11 cellular contexts compared by ENCODE assay signal in genomic region chr6:33623895-33624381, GRCh38. TPM values are rescaled to one million over a fixed set of nuclear protein-coding genes. Genes with fewer than 3 reads are reported as not detected.
A peak's percentile ranks its signal among the peaks of the same experiment; 100 is the strongest.
DNase-seq lines count a peak whose midpoint lies in the region; ATAC-seq and TF ChIP-seq lines count a peak whose summit lies in the region.
"Had no signal": no experiment of that assay in that cellular context is flagged by ENCODE, and none has a peak within 500 bp of the region (broad histone marks: within the 10 kb centered on the region; RNA-seq: fewer than 3 reads in every experiment).

No MANE protein-coding gene starts in this region.

- H3K27me3 Mint-ChIP-seq in CD4-positive, alpha-beta T cell: no peaks in the 10 kb centered on the region
- H3K27me3 Mint-ChIP-seq in H9 (ENCODE audit: low read depth): peaks cover 14% of the 10 kb centered on the region
- H3K27me3 Mint-ChIP-seq in activated T-helper 2 cell treated with anti-CD3 and anti-CD28 coated beads, Interferon-gamma antibody, Interleukin-2, Interleukin-4, amounts not matched to agents 10 μg/mL and 5 μg/mL and 100 μg/mL, durations not matched to agents 14 hours and 24 hours and 36 hours (ENCODE audit: low read depth): no peaks in the 10 kb centered on the region

- H3K18ac ChIP-seq in H9 (ENCODE audit: insufficient read length, low read depth, low read length): no peak overlapping the region

- H3K27me3 ChIP-seq in CD4-positive, alpha-beta T cell (ENCODE audit: control insufficient read depth, insufficient read depth, low read length): no peaks in the 10 kb centered on the region
- H3K27me3 ChIP-seq in H9 (ENCODE audit: insufficient read depth, low read length) (no peaks in the 10 kb centered on the region), mucosa of stomach (ENCODE audit: control insufficient read depth, insufficient read depth, low read length) (no peaks in the 10 kb centered on the region)

- H4K20me1 ChIP-seq in H9 (ENCODE audit: control insufficient read depth, insufficient read depth, insufficient read length): no peaks in the 10 kb centered on the region

- H2BK5ac ChIP-seq in H9 (ENCODE audit: insufficient read length, low read length): no peak overlapping the region

- H3K9ac ChIP-seq in H9 (ENCODE audit: extremely low read depth, insufficient read length, low read length) (no peak overlapping the region), mucosa of stomach (ENCODE audit: low read length) (peak overlapping the region; percentile 99)

- DNase-seq in CD4-positive, alpha-beta T cell: no peak
- DNase-seq in H9: no peak
- no peak for DNase-seq in activated T-helper 2 cell treated with anti-CD3 and anti-CD28 coated beads, Interferon-gamma antibody, Interleukin-2, Interleukin-4, amounts not matched to agents 10 μg/mL and 5 μg/mL and 100 μg/mL, durations not matched to agents 14 hours and 24 hours and 36 hours (ENCODE audit: low spot score)
- DNase-seq in NCI-H510A treated with DMSO at 0.1 percent for 48 hours (lab: John Stamatoyannopoulos, UW): no peak
- DNase-seq in sciatic nerve (ENCODE audit: low spot score): no peak
- DNase-seq in ACHN: no peak
- no peak for DNase-seq in Kasumi-1 (lab: John Stamatoyannopoulos, UW)
- DNase-seq: MM.1S; stimulated activated CD4-positive, alpha-beta T cell treated with anti-CD3 and anti-CD28 coated beads, Interleukin-4, amount 100 ng/mL, for 4 hours; trophoblast cell had no signal

- H3K23ac ChIP-seq in H9 (ENCODE audit: insufficient read length, low read depth, low read length): no peak overlapping the region

- no peak overlapping the region for H3K56ac ChIP-seq in H9 (ENCODE audit: insufficient read length, low read depth, low read length)

- no peaks in the 10 kb centered on the region for H3K36me3 ChIP-seq in mucosa of stomach (ENCODE audit: control insufficient read depth, insufficient read depth, low read length)

- H2BK20ac ChIP-seq in H9 (ENCODE audit: low read depth, low read length, poor library complexity, severe bottlenecking): no peak overlapping the region

- no peak overlapping the region for H3K4me2 ChIP-seq in H9 (ENCODE audit: insufficient read depth, insufficient read length, low read length)

- H2BK120ac ChIP-seq in H9 (ENCODE audit: low read depth, low read length, poor library complexity, severe bottlenecking): no peak overlapping the region

- H2AK5ac ChIP-seq in H9 (ENCODE audit: insufficient read length, low read length): no peak overlapping the region

- H3K4ac ChIP-seq in H9 (ENCODE audit: low read depth, low read length): no peak overlapping the region

- no peak for TF ChIP-seq CTCF in CD4-positive, alpha-beta T cell (IDR thresholded peaks at IDR 0.05)
- no peak for TF ChIP-seq CTCF in H9 (conservative IDR thresholded peaks at IDR 0.05)

- no peaks in the 10 kb centered on the region for H3K9me3 ChIP-seq in CD4-positive, alpha-beta T cell (ENCODE audit: control insufficient read depth, low read length)
- no peaks in the 10 kb centered on the region for H3K9me3 ChIP-seq in H9 (ENCODE audit: control insufficient read depth, low read depth, low read length)
- H3K9me3 ChIP-seq in mucosa of stomach (ENCODE audit: control insufficient read depth, low read length): no peaks in the 10 kb centered on the region

- POLR2A ChIA-PET in CD4-positive, alpha-beta T cell (lab: Charles Lee): no interaction called here

- no peak for ATAC-seq in CD4-positive, alpha-beta T cell (ENCODE audit: poor library complexity)
- ATAC-seq in sciatic nerve: no peak

- H3K4me1 Mint-ChIP-seq in CD4-positive, alpha-beta T cell (ENCODE audit: low read depth): peaks cover 57% of the 10 kb centered on the region
- peaks cover 51 to 66% of the 10 kb centered on the region in 2 experiments for H3K4me1 Mint-ChIP-seq in H9
- H3K4me1 Mint-ChIP-seq in activated T-helper 2 cell treated with anti-CD3 and anti-CD28 coated beads, Interferon-gamma antibody, Interleukin-2, Interleukin-4, amounts not matched to agents 10 μg/mL and 5 μg/mL and 100 μg/mL, durations not matched to agents 14 hours and 24 hours and 36 hours (ENCODE audit: low read depth): peaks cover 38% of the 10 kb centered on the region

- H3K27ac ChIP-seq in CD4-positive, alpha-beta T cell (ENCODE audit: low read depth, low read length): no peak overlapping the region
- H3K27ac ChIP-seq in H9 (ENCODE audit: insufficient read length, low read depth, low read length): no peak overlapping the region

- no peaks in the 10 kb centered on the region for H3K9me3 Mint-ChIP-seq in CD4-positive, alpha-beta T cell
- H3K9me3 Mint-ChIP-seq in H9: no peaks in the 10 kb centered on the region
- H3K9me3 Mint-ChIP-seq in activated T-helper 2 cell treated with anti-CD3 and anti-CD28 coated beads, Interferon-gamma antibody, Interleukin-2, Interleukin-4, amounts not matched to agents 10 μg/mL and 5 μg/mL and 100 μg/mL, durations not matched to agents 14 hours and 24 hours and 36 hours: no peaks in the 10 kb centered on the region

- no CpG with 5 or more reads among the region's 6 CpGs for WGBS in H9 (ENCODE audit: extremely low coverage, insufficient read length, low lambda C conversion rate)

- H3K27ac Mint-ChIP-seq in CD4-positive, alpha-beta T cell: peak overlapping the region; percentile 93
- 0 out of 7 replicates have a peak overlapping the region, but pooled peaks of 1 of the 3 experiments have one; percentile 44 for H3K27ac Mint-ChIP-seq in H9
- peak overlapping the region; percentile 62 for H3K27ac Mint-ChIP-seq in activated T-helper 2 cell treated with anti-CD3 and anti-CD28 coated beads, Interferon-gamma antibody, Interleukin-2, Interleukin-4, amounts not matched to agents 10 μg/mL and 5 μg/mL and 100 μg/mL, durations not matched to agents 14 hours and 24 hours and 36 hours

- in situ Hi-C loops in ACHN (cut with HindIII; ENCODE audit: low pct_ligation_motif_present, low pct_unique_long_range_greater_than_20kb, low sequenced_read_pairs): no loop called here

- H4K91ac ChIP-seq in H9 (ENCODE audit: insufficient read length, low read depth, low read length): no peak overlapping the region

- H2BK15ac ChIP-seq in H9 (ENCODE audit: low read depth, low read length): no peak overlapping the region

- H3T11ph ChIP-seq in H9 (ENCODE audit: low read length): no peak overlapping the region

- H3K4me3 ChIP-seq in mucosa of stomach (ENCODE audit: low read length): peak overlapping the region; percentile 9

- peaks cover 5% of the 10 kb centered on the region for H3K79me1 ChIP-seq in H9 (ENCODE audit: insufficient read depth, low read depth, low read length, poor library complexity, severe bottlenecking)

- H3K23me2 ChIP-seq in H9 (ENCODE audit: insufficient read length, low read depth, low read length, poor library complexity, severe bottlenecking): peaks cover 29% of the 10 kb centered on the region

- H4K5ac ChIP-seq in H9 (ENCODE audit: insufficient read length, low read depth, low read length): no peak overlapping the region

- no peak overlapping the region for H3K14ac ChIP-seq in H9 (ENCODE audit: insufficient read depth, low read length)

- no peak overlapping the region for H2BK12ac ChIP-seq in H9 (ENCODE audit: insufficient read length, low read depth, low read length)

- CTCF ChIA-PET in CD4-positive, alpha-beta T cell (lab: Charles Lee): no interaction called here

- H3K79me2 ChIP-seq in H9 (ENCODE audit: insufficient read depth, low read length): peaks cover 3% of the 10 kb centered on the region; the same call in 1 of the 2 replicates

- peak overlapping the region; percentile 94 for H3K4me3 Mint-ChIP-seq in CD4-positive, alpha-beta T cell
- peak overlapping the region; percentile 52 to 80 for H3K4me3 Mint-ChIP-seq in H9
- peak overlapping the region; percentile 91 for H3K4me3 Mint-ChIP-seq in activated T-helper 2 cell treated with anti-CD3 and anti-CD28 coated beads, Interferon-gamma antibody, Interleukin-2, Interleukin-4, amounts not matched to agents 10 μg/mL and 5 μg/mL and 100 μg/mL, durations not matched to agents 14 hours and 24 hours and 36 hours (ENCODE audit: low read depth)

- no peak overlapping the region for H4K8ac ChIP-seq in H9 (replicated peaks; ENCODE audit: insufficient read length, low read depth, low read length)

- H2AFZ ChIP-seq in H9 (ENCODE audit: low read length): no peak overlapping the region

- intact Hi-C loops in CD4-positive, alpha-beta T cell (cut with DNase I, micrococcal nuclease): loop anchor here in 1 of 2 experiments (5.0 kb wide), 1 partner anchor 68 kb away; no protein-coding TSS in a partner anchor
- intact Hi-C loops in activated T-helper 2 cell treated with anti-CD3 and anti-CD28 coated beads, Interferon-gamma antibody, Interleukin-2, Interleukin-4, amounts not matched to agents 10 μg/mL and 5 μg/mL and 100 μg/mL, durations not matched to agents 14 hours and 24 hours and 36 hours (cut with micrococcal nuclease): no loop called here
- intact Hi-C loops in sciatic nerve (cut with DNase I): no loop called here

- peaks cover 37% of the 10 kb centered on the region for H3K36me3 Mint-ChIP-seq in CD4-positive, alpha-beta T cell (ENCODE audit: low read depth)
- H3K36me3 Mint-ChIP-seq in H9 (ENCODE audit: insufficient read depth in 1 of 3, low read depth in 3 of 3): peaks cover 0 to 13% (median 7%) of the 10 kb centered on the region in 3 experiments; a peak in 3 of 7 replicates
- H3K36me3 Mint-ChIP-seq in activated T-helper 2 cell treated with anti-CD3 and anti-CD28 coated beads, Interferon-gamma antibody, Interleukin-2, Interleukin-4, amounts not matched to agents 10 μg/mL and 5 μg/mL and 100 μg/mL, durations not matched to agents 14 hours and 24 hours and 36 hours (ENCODE audit: low read depth): peaks cover 21% of the 10 kb centered on the region

- H3K4me1 ChIP-seq in H9 (ENCODE audit: insufficient read depth, low read length) (peaks cover 10% of the 10 kb centered on the region; the same call in 1 of the 2 replicates), mucosa of stomach (ENCODE audit: control insufficient read depth, insufficient read depth, low read length) (peaks cover 66% of the 10 kb centered on the region)

RNA-seq across cellular contexts. Expression of gene ITPR3, which starts 2.8 kb away (rescaled TPM):
- total RNA-seq in CD4-positive, alpha-beta T cell: 10 to 100 TPM; 44.5 to 45.5 TPM
- total RNA-seq in H9 (2021): 39.1 and 40.3 TPM in 2 replicates
- total RNA-seq in activated T-helper 2 cell treated with anti-CD3 and anti-CD28 coated beads, Interferon-gamma antibody, Interleukin-2, Interleukin-4, amounts not matched to agents 10 μg/mL and 5 μg/mL and 100 μg/mL, durations not matched to agents 14 hours and 24 hours and 36 hours: 40.7 and 41.7 TPM in 2 replicates
- 88.6 TPM for total RNA-seq in sciatic nerve

RNA-seq across cellular contexts. Expression of gene BAK1, which starts 43.9 kb away (rescaled TPM):
- total RNA-seq in CD4-positive, alpha-beta T cell: 10 to 100 TPM; 38.3 to 40.8 TPM
- total RNA-seq in H9 (2021): 40.0 and 41.4 TPM in 2 replicates
- total RNA-seq in activated T-helper 2 cell treated with anti-CD3 and anti-CD28 coated beads, Interferon-gamma antibody, Interleukin-2, Interleukin-4, amounts not matched to agents 10 μg/mL and 5 μg/mL and 100 μg/mL, durations not matched to agents 14 hours and 24 hours and 36 hours: 53.2 and 53.4 TPM in 2 replicates
- 10.7 TPM for total RNA-seq in sciatic nerve
